15 cellular contexts compared by ENCODE assay signal in the genomic region with DNA sequence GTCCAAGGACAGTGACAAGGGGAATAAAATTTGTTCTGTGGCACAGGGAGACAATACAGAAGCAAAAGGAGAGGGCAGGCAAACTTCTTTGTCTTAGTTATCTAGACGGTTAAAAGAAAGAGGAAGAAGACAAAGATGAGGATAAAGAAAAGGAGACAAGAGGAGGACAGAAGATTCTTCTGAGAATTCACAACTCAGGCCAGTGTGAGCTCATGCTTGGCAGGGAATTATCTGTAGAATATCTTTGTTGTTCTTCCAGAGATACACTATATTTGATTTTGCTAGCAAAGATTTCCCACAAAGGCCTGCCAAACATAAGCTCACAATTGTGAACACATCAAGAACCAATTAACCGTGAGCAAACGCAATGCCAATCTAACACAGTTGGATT. TPM values are rescaled to one million over a fixed set of nuclear protein-coding genes. Genes with fewer than 3 reads are reported as not detected.
DNase-seq lines count a peak whose midpoint lies in the region; ATAC-seq, FAIRE-seq and TF ChIP-seq lines count a peak whose summit lies in the region.
"Had no signal": no experiment of that assay in that cellular context is flagged by ENCODE, and none has a peak within 500 bp of the region (broad histone marks: within the 10 kb centered on the region; RNA-seq: fewer than 3 reads in every experiment).

No MANE protein-coding gene starts in this region.

- H3K27me3 Mint-ChIP-seq in WTC11 (ENCODE audit: low read depth), result no peaks in the 10 kb centered on the region

- no peak overlapping the region for H3K4me3 Mint-ChIP-seq in WTC11

- CTCF ChIA-PET in WTC11 (lab: Charles Lee) (interaction anchor here (1.8 kb wide), 1 partner anchor 108 kb away, joined by 7 read pairs; no protein-coding TSS in a partner anchor), PC-3 (lab: Charles Lee) (no interaction called here)

- FAIRE-seq in H54 (lab: Jason Lieb, UNC), result peak; percentile 48
- FAIRE-seq: pancreas had no signal

- H3K9me3 ChIP-seq in PC-3 (ENCODE audit: low read length), result no peaks in the 10 kb centered on the region
- H3K9me3 ChIP-seq: pancreas had no signal

- no TSS peak for BruUV-seq in PC-3 (replicated peaks; lab: Mats Ljungman, UMichigan)

- no peak for TF ChIP-seq POLR2A in H54 (IDR thresholded peaks at IDR 0.05; ENCODE audit: low read depth, low read length)

- H3K4me2 ChIP-seq in PC-3 (ENCODE audit: low read length), result no peak overlapping the region

- H3F3A ChIP-seq in PC-3 (ENCODE audit: low read length, unreplicated experiment), result no peaks in the 10 kb centered on the region

- DNase-seq in H54 (ENCODE audit: insufficient read length, low spot score) (no peak), WTC11 (ENCODE audit: low spot score) (no peak), fibroblast of peridontal ligament (ENCODE audit: extremely low read depth) (peak; percentile 28), PC-3 (no peak)
- DNase-seq in activated effector memory CD4-positive, alpha-beta T cell treated with anti-CD3 and anti-CD28 coated beads, Interleukin-2, amount 50 U/mL, for 16 hours, result no peak
- DNase-seq: activated gamma-delta T cell treated with Interleukin-2 at 50 U/mL for 16 hours; head of caudate nucleus; left ventricle myocardium superior; pancreas; stimulated activated CD4-positive, alpha-beta T cell treated with anti-CD3 and anti-CD28 coated beads, Interleukin-1b, Interleukin-23, amount 100 ng/mL, for 48 hours; stimulated activated naive CD4-positive, alpha-beta T cell; WERI-Rb-1 had no signal

- peaks cover 61% of the 10 kb centered on the region for H3K79me2 ChIP-seq in ACC112 (ENCODE audit: control insufficient read depth, insufficient read depth, low read length, unreplicated experiment)
- H3K79me2 ChIP-seq in PC-3 (ENCODE audit: low read length), result peaks cover 100% of the 10 kb centered on the region

- H3K4me1 Mint-ChIP-seq in WTC11, result peaks cover 53% of the 10 kb centered on the region

- TF ChIP-seq CTCF in WTC11 (IDR thresholded peaks at IDR 0.05), result no peak
- no peak for TF ChIP-seq CTCF in PC-3 (conservative IDR thresholded peaks at IDR 0.05; ENCODE audit: low read depth, low read length)

- peaks cover 34% of the 10 kb centered on the region for H3K36me3 Mint-ChIP-seq in WTC11

- H2AFZ ChIP-seq in ACC112 (ENCODE audit: low read length, unreplicated experiment), result no peak overlapping the region
- no peak overlapping the region for H2AFZ ChIP-seq in PC-3 (ENCODE audit: low read length)

- no peak overlapping the region for H3K9ac ChIP-seq in PC-3 (ENCODE audit: low read length)

- H3K4me3 ChIP-seq in ACC112 (ENCODE audit: low read depth, low read length) (no peak overlapping the region), PC-3 (ENCODE audit: low read length) (no peak overlapping the region)
- H3K4me3 ChIP-seq: pancreas had no signal

- no peaks in the 10 kb centered on the region for H3K9me2 ChIP-seq in PC-3 (replicated peaks; ENCODE audit: low read length)

- peaks cover 40% of the 10 kb centered on the region for H3K4me1 ChIP-seq in ACC112 (ENCODE audit: control insufficient read depth, insufficient read depth, low read length, unreplicated experiment)
- peaks cover 37% of the 10 kb centered on the region for H3K4me1 ChIP-seq in PC-3 (ENCODE audit: insufficient read depth, low read length)
- H3K4me1 ChIP-seq: pancreas had no signal

- H3K27ac ChIP-seq in ACC112 (ENCODE audit: low read depth, low read length) (peak overlapping the region; percentile 83), PC-3 (ENCODE audit: low read length) (no peak overlapping the region)
- H3K27ac ChIP-seq: pancreas, WERI-Rb-1 had no signal

- ATAC-seq in WTC11 (no peak), GM19351 (IDR thresholded peaks at IDR 0.05; ENCODE audit: unreplicated experiment) (no peak), HG02852 (IDR thresholded peaks at IDR 0.05; ENCODE audit: unreplicated experiment) (no peak), PC-3 (no peak)
- ATAC-seq: left ventricle myocardium superior, pancreas had no signal

- H4K20me1 ChIP-seq in PC-3 (ENCODE audit: low read length), result peaks cover 36% of the 10 kb centered on the region; the same call in 1 of the 2 replicates

- no peaks in the 10 kb centered on the region for H3K9me3 Mint-ChIP-seq in WTC11

- H3K36me3 ChIP-seq in ACC112 (ENCODE audit: insufficient read depth, low read length) (no peaks in the 10 kb centered on the region), PC-3 (ENCODE audit: low read depth, low read length) (peaks cover 9% of the 10 kb centered on the region)
- H3K36me3 ChIP-seq: pancreas had no signal

- H3K27ac Mint-ChIP-seq in WTC11, result peak overlapping the region; percentile 90

- intact Hi-C loops in PC-3 (cut with micrococcal nuclease), result loop anchor here (2.0 kb wide), 1 partner anchor 20 kb away; no protein-coding TSS in a partner anchor

- no peaks in the 10 kb centered on the region for H3K27me3 ChIP-seq in ACC112 (ENCODE audit: insufficient read depth, low read length)
- no peaks in the 10 kb centered on the region for H3K27me3 ChIP-seq in PC-3 (ENCODE audit: low read length)
- H3K27me3 ChIP-seq: pancreas had no signal

- POLR2A ChIA-PET in WTC11 (lab: Charles Lee) (no interaction called here), PC-3 (lab: Charles Lee; ENCODE audit: unreplicated experiment) (no interaction called here)

TF ChIP-seq in WTC11, 78 proteins besides CTCF, POLR2A, EP300 and RAD21:
- TF ChIP-seq, protein P1, sequence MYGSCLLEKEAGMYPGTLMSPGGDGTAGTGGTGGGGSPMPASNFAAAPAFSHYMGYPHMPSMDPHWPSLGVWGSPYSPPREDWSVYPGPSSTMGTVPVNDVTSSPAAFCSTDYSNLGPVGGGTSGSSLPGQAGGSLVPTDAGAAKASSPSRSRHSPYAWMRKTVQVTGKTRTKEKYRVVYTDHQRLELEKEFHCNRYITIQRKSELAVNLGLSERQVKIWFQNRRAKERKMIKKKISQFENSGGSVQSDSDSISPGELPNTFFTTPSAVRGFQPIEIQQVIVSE (CRISPR knock-in tag; IDR thresholded peaks at IDR 0.05; ENCODE audit: borderline replicate concordance), result no peak
- no peak for TF ChIP-seq TEAD1 (CRISPR knock-in tag; IDR thresholded peaks at IDR 0.05)
- TF ChIP-seq, protein P2, sequence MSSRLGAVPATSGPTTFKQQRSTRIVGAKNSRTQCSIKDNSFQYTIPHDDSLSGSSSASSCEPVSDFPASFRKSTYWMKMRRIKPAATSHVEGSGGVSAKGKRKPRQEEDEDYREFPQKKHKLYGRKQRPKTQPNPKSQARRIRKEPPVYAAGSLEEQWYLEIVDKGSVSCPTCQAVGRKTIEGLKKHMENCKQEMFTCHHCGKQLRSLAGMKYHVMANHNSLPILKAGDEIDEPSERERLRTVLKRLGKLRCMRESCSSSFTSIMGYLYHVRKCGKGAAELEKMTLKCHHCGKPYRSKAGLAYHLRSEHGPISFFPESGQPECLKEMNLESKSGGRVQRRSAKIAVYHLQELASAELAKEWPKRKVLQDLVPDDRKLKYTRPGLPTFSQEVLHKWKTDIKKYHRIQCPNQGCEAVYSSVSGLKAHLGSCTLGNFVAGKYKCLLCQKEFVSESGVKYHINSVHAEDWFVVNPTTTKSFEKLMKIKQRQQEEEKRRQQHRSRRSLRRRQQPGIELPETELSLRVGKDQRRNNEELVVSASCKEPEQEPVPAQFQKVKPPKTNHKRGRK (CRISPR knock-in tag; IDR thresholded peaks at IDR 0.05; ENCODE audit: borderline replicate concordance), result no peak
- no peak for TF ChIP-seq SMAD4 (CRISPR knock-in tag; IDR thresholded peaks at IDR 0.05)
- TF ChIP-seq, protein P3, sequence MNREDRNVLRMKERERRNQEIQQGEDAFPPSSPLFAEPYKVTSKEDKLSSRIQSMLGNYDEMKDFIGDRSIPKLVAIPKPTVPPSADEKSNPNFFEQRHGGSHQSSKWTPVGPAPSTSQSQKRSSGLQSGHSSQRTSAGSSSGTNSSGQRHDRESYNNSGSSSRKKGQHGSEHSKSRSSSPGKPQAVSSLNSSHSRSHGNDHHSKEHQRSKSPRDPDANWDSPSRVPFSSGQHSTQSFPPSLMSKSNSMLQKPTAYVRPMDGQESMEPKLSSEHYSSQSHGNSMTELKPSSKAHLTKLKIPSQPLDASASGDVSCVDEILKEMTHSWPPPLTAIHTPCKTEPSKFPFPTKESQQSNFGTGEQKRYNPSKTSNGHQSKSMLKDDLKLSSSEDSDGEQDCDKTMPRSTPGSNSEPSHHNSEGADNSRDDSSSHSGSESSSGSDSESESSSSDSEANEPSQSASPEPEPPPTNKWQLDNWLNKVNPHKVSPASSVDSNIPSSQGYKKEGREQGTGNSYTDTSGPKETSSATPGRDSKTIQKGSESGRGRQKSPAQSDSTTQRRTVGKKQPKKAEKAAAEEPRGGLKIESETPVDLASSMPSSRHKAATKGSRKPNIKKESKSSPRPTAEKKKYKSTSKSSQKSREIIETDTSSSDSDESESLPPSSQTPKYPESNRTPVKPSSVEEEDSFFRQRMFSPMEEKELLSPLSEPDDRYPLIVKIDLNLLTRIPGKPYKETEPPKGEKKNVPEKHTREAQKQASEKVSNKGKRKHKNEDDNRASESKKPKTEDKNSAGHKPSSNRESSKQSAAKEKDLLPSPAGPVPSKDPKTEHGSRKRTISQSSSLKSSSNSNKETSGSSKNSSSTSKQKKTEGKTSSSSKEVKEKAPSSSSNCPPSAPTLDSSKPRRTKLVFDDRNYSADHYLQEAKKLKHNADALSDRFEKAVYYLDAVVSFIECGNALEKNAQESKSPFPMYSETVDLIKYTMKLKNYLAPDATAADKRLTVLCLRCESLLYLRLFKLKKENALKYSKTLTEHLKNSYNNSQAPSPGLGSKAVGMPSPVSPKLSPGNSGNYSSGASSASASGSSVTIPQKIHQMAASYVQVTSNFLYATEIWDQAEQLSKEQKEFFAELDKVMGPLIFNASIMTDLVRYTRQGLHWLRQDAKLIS (CRISPR knock-in tag; IDR thresholded peaks at IDR 0.05; ENCODE audit: borderline replicate concordance), result no peak
- no peak for TF ChIP-seq KAT7 (CRISPR knock-in tag; IDR thresholded peaks at IDR 0.05; ENCODE audit: borderline replicate concordance)
- TF ChIP-seq, protein P4, sequence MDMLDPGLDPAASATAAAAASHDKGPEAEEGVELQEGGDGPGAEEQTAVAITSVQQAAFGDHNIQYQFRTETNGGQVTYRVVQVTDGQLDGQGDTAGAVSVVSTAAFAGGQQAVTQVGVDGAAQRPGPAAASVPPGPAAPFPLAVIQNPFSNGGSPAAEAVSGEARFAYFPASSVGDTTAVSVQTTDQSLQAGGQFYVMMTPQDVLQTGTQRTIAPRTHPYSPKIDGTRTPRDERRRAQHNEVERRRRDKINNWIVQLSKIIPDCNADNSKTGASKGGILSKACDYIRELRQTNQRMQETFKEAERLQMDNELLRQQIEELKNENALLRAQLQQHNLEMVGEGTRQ (CRISPR knock-in tag; IDR thresholded peaks at IDR 0.05), result no peak
- TF ChIP-seq CREB1 (CRISPR knock-in tag; IDR thresholded peaks at IDR 0.05), result no peak

RNA-seq across cellular contexts. Expression of a gene that starts 21.4 kb away (rescaled TPM):
- 328 to 381 TPM (median 374 TPM) in 3 replicates for total RNA-seq in WTC11 (2021)
- 103 and 116 TPM in 2 replicates for total RNA-seq in PC-3 (2014; rRNA removed)
